Comparison of ENCODE assay signal across 19 cellular contexts in genomic region chr1:209655412-209655811, GRCh38. TPM values are rescaled to one million over a fixed set of nuclear protein-coding genes. Genes with fewer than 3 reads are reported as not detected.
"Had no signal": no experiment of that assay in that cellular context is flagged by ENCODE, and none has a peak within 500 bp of the region (broad histone marks: within the 10 kb centered on the region; RNA-seq: fewer than 3 reads in every experiment).

No MANE protein-coding gene starts in this region.

- DNase-seq: activated CD4-positive, alpha-beta T cell treated with anti-CD3 and anti-CD28 coated beads for 1 hour; activated CD4-positive, alpha-beta T cell treated with anti-CD3 and anti-CD28 coated beads, Interleukin-2, amount 50 U/mL, for 48 hours; activated effector memory CD4-positive, alpha-beta T cell treated with Interleukin-2 at 50 U/mL for 16 hours; activated T-cell treated with anti-CD3 and anti-CD28 coated beads, Interleukin-2, amount 50 U/mL, for 24 hours; amniotic stem cell; brain microvascular endothelial cell; dermis blood vessel endothelial cell; heart right ventricle; naive thymus-derived CD4-positive, alpha-beta T cell; sigmoid colon; stimulated activated CD4-positive, alpha-beta T cell treated with anti-CD3 and anti-CD28 coated beads, Interleukin-1b, Interleukin-23, amount 100 ng/mL, for 48 hours; T-cell; T-helper 9 cell; uterus had no signal

- H3K9me3 Mint-ChIP-seq: activated naive CD4-positive, alpha-beta T cell treated with anti-CD3 and anti-CD28 coated beads, Interleukin-2, amount 50 U/mL, for 24 hours; activated T-cell treated with anti-CD3 and anti-CD28 coated beads, Interleukin-2, amount 50 U/mL, for 24 hours; naive thymus-derived CD4-positive, alpha-beta T cell; T-cell had no signal

- H3K36me3 Mint-ChIP-seq: activated naive CD4-positive, alpha-beta T cell treated with anti-CD3 and anti-CD28 coated beads, Interleukin-2, amount 50 U/mL, for 24 hours; T-cell had no signal

- H3K27me3 Mint-ChIP-seq: activated naive CD4-positive, alpha-beta T cell treated with anti-CD3 and anti-CD28 coated beads, Interleukin-2, amount 50 U/mL, for 24 hours; activated T-cell treated with anti-CD3 and anti-CD28 coated beads, Interleukin-2, amount 50 U/mL, for 24 hours had no signal

- H3K27me3 ChIP-seq: brain microvascular endothelial cell, gastroesophageal sphincter, heart right ventricle, pancreas, sigmoid colon, uterus had no signal

- H3K36me3 ChIP-seq: brain microvascular endothelial cell, gastroesophageal sphincter, heart right ventricle, pancreas, sigmoid colon, uterus had no signal

- H3K4me3 ChIP-seq: gastroesophageal sphincter, heart right ventricle, mucosa of descending colon, pancreas, sigmoid colon, uterus had no signal

- ATAC-seq: gastroesophageal sphincter; heart right ventricle; naive thymus-derived CD4-positive, alpha-beta T cell; T-cell had no signal

- H3K4me1 ChIP-seq: uterus had no signal

- H3K9me3 ChIP-seq: gastroesophageal sphincter, heart right ventricle, mucosa of descending colon, pancreas, sigmoid colon, uterus had no signal

- H3K27ac Mint-ChIP-seq: activated naive CD4-positive, alpha-beta T cell treated with anti-CD3 and anti-CD28 coated beads, Interleukin-2, amount 50 U/mL, for 24 hours; naive thymus-derived CD4-positive, alpha-beta T cell; T-cell had no signal

- H3K27ac ChIP-seq: brain microvascular endothelial cell, gastroesophageal sphincter, heart right ventricle, sigmoid colon, uterus had no signal

- H3K4me3 Mint-ChIP-seq: activated naive CD4-positive, alpha-beta T cell treated with anti-CD3 and anti-CD28 coated beads, Interleukin-2, amount 50 U/mL, for 24 hours; activated T-cell treated with anti-CD3 and anti-CD28 coated beads, Interleukin-2, amount 50 U/mL, for 24 hours; naive thymus-derived CD4-positive, alpha-beta T cell; T-cell had no signal

RNA-seq across cellular contexts. Expression of gene HSD11B1, which starts 49.2 kb away (rescaled TPM):
- total RNA-seq: cerebellum, dermis blood vessel endothelial cell had no signal
